21 cellular contexts compared by ENCODE assay signal in genomic region chr2:85744055-85744454, GRCh38. TPM values are rescaled to one million over a fixed set of nuclear protein-coding genes. Genes with fewer than 3 reads are reported as not detected.
DNase-seq lines count a peak whose midpoint lies in the region; ATAC-seq and TF ChIP-seq lines count a peak whose summit lies in the region.
"Had no signal": no experiment of that assay in that cellular context is flagged by ENCODE, and none has a peak within 500 bp of the region (broad histone marks: within the 10 kb centered on the region; RNA-seq: fewer than 3 reads in every experiment).

No MANE protein-coding gene starts in this region.

- 38 to 51% methylated on average over 4 of the region's 4 CpGs for WGBS in esophagus squamous epithelium, 2 donors
- WGBS in prostate gland, result 56% methylated on average over 4 of the region's 4 CpGs
- 49% methylated on average over 4 of the region's 4 CpGs for WGBS in urinary bladder

- DNase-seq in breast epithelium (ENCODE audit: low spot score in 2 of 2) (no peak), MCF 10A (ENCODE audit: unreplicated experiment) (no peak), esophagus squamous epithelium (lab: John Stamatoyannopoulos, UW) (no peak), prostate gland (ENCODE audit: low spot score) (no peak), RKO (ENCODE audit: low spot score) (no peak), dedifferentiated amniotic fluid mesenchymal stem cell (ENCODE audit: extremely low spot score) (no peak)
- DNase-seq: activated CD4-positive, alpha-beta T cell treated with anti-CD3 and anti-CD28 coated beads for 36 hours; Caco-2; naive thymus-derived CD8-positive, alpha-beta T cell; NCI-H2081; NCI-H69; T1000 had no signal

- H3K27ac ChIP-seq in breast epithelium (peak overlapping the region; percentile 95 to 97), esophagus squamous epithelium (peak overlapping the region; percentile 44 to 93 (median 90)), prostate gland (peak overlapping the region; percentile 86 to 91), urinary bladder (ENCODE audit: low read depth) (peak overlapping the region; percentile 31)

- H3K36me3 ChIP-seq in breast epithelium, result no peaks in the 10 kb centered on the region
- H3K36me3 ChIP-seq in esophagus squamous epithelium, result no peaks in the 10 kb centered on the region
- H3K36me3 ChIP-seq in prostate gland, result no peaks in the 10 kb centered on the region
- no peaks in the 10 kb centered on the region for H3K36me3 ChIP-seq in urinary bladder (ENCODE audit: insufficient read depth)
- H3K36me3 ChIP-seq: MG63 had no signal

- POLR2A ChIA-PET in MCF 10A (lab: Yijun Ruan, JAX), result interaction anchor here (0.6 kb wide), 1 partner anchor 68 kb away, joined by 3 read pairs; no protein-coding TSS in a partner anchor

- TF ChIP-seq POLR2A in breast epithelium (IDR thresholded peaks at IDR 0.05), result no peak
- TF ChIP-seq POLR2A in esophagus squamous epithelium (IDR thresholded peaks at IDR 0.05), result no peak
- TF ChIP-seq POLR2A in prostate gland (IDR thresholded peaks at IDR 0.05), result no peak

- BruUV-seq in MCF 10A (replicated peaks; lab: Mats Ljungman, UMichigan), result no TSS peak

- H3K36me3 Mint-ChIP-seq in MCF 10A (ENCODE audit: insufficient read depth, unreplicated experiment), result no peaks in the 10 kb centered on the region
- H3K36me3 Mint-ChIP-seq: activated naive CD8-positive, alpha-beta T cell; naive thymus-derived CD8-positive, alpha-beta T cell had no signal

- peaks cover 18 to 38% of the 10 kb centered on the region in 2 donors for H3K4me1 ChIP-seq in breast epithelium
- H3K4me1 ChIP-seq in esophagus squamous epithelium, result peaks cover 30 to 74% (median 70%) of the 10 kb centered on the region in 3 donors
- H3K4me1 ChIP-seq in prostate gland (replicated peaks), result peaks cover 30% of the 10 kb centered on the region
- H3K4me1 ChIP-seq in urinary bladder (ENCODE audit: insufficient read depth), result peaks cover 5% of the 10 kb centered on the region
- H3K4me1 ChIP-seq: Caco-2 had no signal

- H3K4me3 Mint-ChIP-seq in MCF 10A (ENCODE audit: unreplicated experiment), result no peak overlapping the region
- H3K4me3 Mint-ChIP-seq: activated CD4-positive, alpha-beta T cell treated with anti-CD3 and anti-CD28 coated beads for 36 hours; activated naive CD8-positive, alpha-beta T cell; naive thymus-derived CD8-positive, alpha-beta T cell had no signal

- intact Hi-C loops in breast epithelium (cut with DNase I; ENCODE audit: low total_unique reads), result no loop called here
- intact Hi-C loops in MCF 10A (cut with micrococcal nuclease), result no loop called here
- intact Hi-C loops in esophagus squamous epithelium (cut with DNase I), result no loop called here
- intact Hi-C loops in prostate gland (cut with DNase I), result no loop called here

- no peak for ATAC-seq in HG03432 (IDR thresholded peaks at IDR 0.05; ENCODE audit: unreplicated experiment)
- ATAC-seq: activated CD4-positive, alpha-beta T cell treated with anti-CD3 and anti-CD28 coated beads for 36 hours; naive thymus-derived CD8-positive, alpha-beta T cell had no signal

- H3K27ac Mint-ChIP-seq in MCF 10A (ENCODE audit: low read depth, unreplicated experiment), result no peak overlapping the region
- H3K27ac Mint-ChIP-seq: activated CD4-positive, alpha-beta T cell treated with anti-CD3 and anti-CD28 coated beads for 36 hours; activated naive CD8-positive, alpha-beta T cell had no signal

- no peak overlapping the region for H3K4me3 ChIP-seq in breast epithelium
- no peak overlapping the region for H3K4me3 ChIP-seq in esophagus squamous epithelium
- no peak overlapping the region for H3K4me3 ChIP-seq in prostate gland
- H3K4me3 ChIP-seq in urinary bladder (ENCODE audit: low read depth, low read length), result no peak overlapping the region
- H3K4me3 ChIP-seq: MG63 had no signal

- H3K27me3 Mint-ChIP-seq in MCF 10A (ENCODE audit: insufficient read depth, unreplicated experiment), result peaks cover 40% of the 10 kb centered on the region

- H3K9me3 ChIP-seq in breast epithelium (no peaks in the 10 kb centered on the region), esophagus squamous epithelium (no peaks in the 10 kb centered on the region), prostate gland (no peaks in the 10 kb centered on the region)
- H3K9me3 ChIP-seq: Caco-2 had no signal

- H3K4me1 Mint-ChIP-seq in MCF 10A (ENCODE audit: insufficient read depth, unreplicated experiment), result peaks cover 29% of the 10 kb centered on the region
- H3K4me1 Mint-ChIP-seq: activated CD4-positive, alpha-beta T cell treated with anti-CD3 and anti-CD28 coated beads for 36 hours had no signal

- H3K27me3 ChIP-seq in breast epithelium, result no peaks in the 10 kb centered on the region
- peaks cover 0 to 43% (median 0%) of the 10 kb centered on the region in 4 donors for H3K27me3 ChIP-seq in esophagus squamous epithelium
- no peaks in the 10 kb centered on the region for H3K27me3 ChIP-seq in prostate gland (replicated peaks; ENCODE audit: insufficient read depth)
- H3K27me3 ChIP-seq: MG63 had no signal

- TF ChIP-seq CTCF in breast epithelium (IDR thresholded peaks at IDR 0.05), result no peak
- TF ChIP-seq CTCF in MCF 10A (IDR thresholded peaks at IDR 0.05; ENCODE audit: unreplicated experiment), result no peak
- no peak for TF ChIP-seq CTCF in esophagus squamous epithelium (IDR thresholded peaks at IDR 0.05)
- TF ChIP-seq CTCF in prostate gland (IDR thresholded peaks at IDR 0.05), result no peak

- H3K9me3 Mint-ChIP-seq in MCF 10A (ENCODE audit: unreplicated experiment), result no peaks in the 10 kb centered on the region
- H3K9me3 Mint-ChIP-seq: naive thymus-derived CD8-positive, alpha-beta T cell had no signal

- CTCF ChIA-PET in MCF 10A (lab: Yijun Ruan, JAX), result interaction anchor here (0.5 to 3.2 kb wide), 3 partner anchors 15 to 56 kb away, joined by 3 to 26 read pairs (median 3); no protein-coding TSS in a partner anchor

RNA-seq across cellular contexts. Expression of gene ATOH8, which starts 9.7 kb away (rescaled TPM):
- total RNA-seq in breast epithelium (100 to 1,000 TPM in 1 of 3 donors, 10 to 100 TPM in 2; 20.8 to 167 (median 46.2) TPM), MCF 10A (2022) (0.72 and 1.2 TPM in 2 replicates), esophagus squamous epithelium (10 to 100 TPM in 2 of 4 donors, 1 to 10 TPM in 2; 2.0 to 24.6 (median 7.6) TPM), prostate gland (10 to 100 TPM; 40.1 to 49.8 TPM), urinary bladder (18.3 TPM)
- 49.2 TPM for polyA plus RNA-seq in urinary bladder
- total RNA-seq: activated CD4-positive, alpha-beta T cell treated with anti-CD3 and anti-CD28 coated beads for 36 hours; Caco-2; naive thymus-derived CD8-positive, alpha-beta T cell had no signal
- polyA plus RNA-seq: naive thymus-derived CD8-positive, alpha-beta T cell had no signal

RNA-seq across cellular contexts. Expression of gene GNLY, which starts 49.9 kb away (rescaled TPM):
- 1 to 10 TPM; 2.0 to 2.6 (median 2.1) TPM for total RNA-seq in breast epithelium
- not detected in 2 replicates for total RNA-seq in MCF 10A (2022)
- total RNA-seq in esophagus squamous epithelium, result 1 to 10 TPM in 3 of 4 donors, under 1 TPM in 1; 0.76 to 6.1 (median 2.1) TPM
- under 1 TPM; 0.36 to 0.68 TPM for total RNA-seq in prostate gland
- total RNA-seq in urinary bladder, result not detected
- 1.8 TPM for polyA plus RNA-seq in urinary bladder
- total RNA-seq: A172, Caco-2, chondrocyte, epithelial cell of proximal tubule, HT-29, RPMI7951 had no signal

Comparison
In these comparisons a context has a peak if more than half of its experiments do, and no peak if none do; other contexts are left out.
1. H3K27ac ChIP-seq: peak in every context shown above with its lines; median percentile 96 in breast epithelium; 90 in esophagus squamous epithelium; 88 in prostate gland; 31 in urinary bladder.